Comparison of ENCODE assay signal across 8 cellular contexts in the genomic region with DNA sequence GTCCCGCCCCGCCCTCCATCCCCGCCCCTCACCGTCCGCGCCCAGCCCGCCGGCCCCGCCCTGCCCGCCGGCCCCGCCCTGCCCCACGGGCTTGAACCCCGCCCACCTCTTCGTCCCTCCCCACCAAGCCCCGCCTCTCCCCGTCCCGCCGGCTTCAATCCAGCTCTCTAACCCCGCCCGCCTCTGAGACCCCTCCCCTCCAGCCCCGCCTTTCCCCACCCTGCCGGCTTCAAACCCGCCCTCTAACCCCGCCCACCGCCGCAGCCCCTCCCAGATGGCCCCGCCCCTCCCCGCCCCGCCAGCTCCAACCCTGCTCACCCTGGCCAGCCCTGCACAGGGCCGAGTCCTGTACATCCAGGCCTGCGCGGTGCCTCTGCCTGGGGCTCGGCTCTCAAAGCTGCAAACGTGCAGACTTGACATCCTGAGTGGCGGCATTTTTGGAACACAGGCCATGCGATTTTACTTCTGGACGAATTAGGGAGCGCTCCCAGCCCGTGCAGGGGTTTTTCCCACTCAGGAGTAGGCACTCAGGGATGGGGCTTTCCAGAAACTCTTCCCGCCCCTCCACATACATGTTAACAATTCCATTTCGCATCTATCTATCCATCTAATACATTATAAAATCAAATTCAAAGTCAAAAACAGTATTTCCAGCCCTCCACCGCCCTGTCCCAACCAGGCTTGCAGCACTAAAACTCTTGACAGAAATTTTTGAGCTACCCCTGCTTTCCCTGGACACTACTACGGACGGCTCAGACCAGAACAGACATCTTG. TPM values are rescaled to one million over a fixed set of nuclear protein-coding genes. Genes with fewer than 3 reads are reported as not detected.
DNase-seq lines count a peak whose midpoint lies in the region; ATAC-seq and TF ChIP-seq lines count a peak whose summit lies in the region.

No MANE protein-coding gene starts in this region.

- intact Hi-C loops in PC-3 (cut with micrococcal nuclease) (loop anchor here (5.0 kb wide), 2 partner anchors 33 to 47 kb away; no protein-coding TSS in a partner anchor), esophagus muscularis mucosa (cut with DNase I) (loop anchor here (5.0 to 10.0 kb wide), 2 partner anchors 212 to 294 kb away; partner anchors contain the start of genes MEIG1 and SUV39H2)

- H3K9me3 Mint-ChIP-seq in activated T-cell treated with anti-CD3 and anti-CD28 coated beads, Interleukin-2, amount 50 U/mL, for 72 hours = no peaks in the 10 kb centered on the region
- no peaks in the 10 kb centered on the region for H3K9me3 Mint-ChIP-seq in naive thymus-derived CD8-positive, alpha-beta T cell

- no TSS peak for BruUV-seq in PC-3 (replicated peaks; lab: Mats Ljungman, UMichigan)

- peaks cover 4% of the 10 kb centered on the region; the same call in 1 of the 2 replicates for H4K20me1 ChIP-seq in PC-3 (ENCODE audit: low read length)

- H3K36me3 ChIP-seq in PC-3 (ENCODE audit: low read depth, low read length) (no peaks in the 10 kb centered on the region), esophagus muscularis mucosa (no peaks in the 10 kb centered on the region)

- 47% methylated on average over 10 of the region's 45 CpGs for WGBS in esophagus muscularis mucosa

- no peak overlapping the region for H3K9ac ChIP-seq in PC-3 (ENCODE audit: low read length)

- H3K4me2 ChIP-seq in PC-3 (ENCODE audit: low read length) = peak overlapping the region; percentile 64; the same call in 1 of the 2 replicates

- POLR2A ChIA-PET in PC-3 (lab: Charles Lee; ENCODE audit: unreplicated experiment) = interaction anchor here (0.6 kb wide), 1 partner anchor 22 kb away, joined by 11 read pairs; no protein-coding TSS in a partner anchor
- POLR2A ChIA-PET in naive thymus-derived CD8-positive, alpha-beta T cell (lab: Charles Lee) = interaction anchor here (0.7 to 8.7 kb wide), 23 partner anchors 9 to 1380 kb away, joined by 3 to 181 read pairs (median 5); partner anchors contain the start of genes FAM171A1, MEIG1 and RPP38

- H3K4me3 ChIP-seq in PC-3 (ENCODE audit: low read length) (no peak overlapping the region), esophagus muscularis mucosa (peak overlapping the region; percentile 45 to 99 (median 94))

- peak; percentile 98 for DNase-seq in D341Med (ENCODE audit: low spot score)
- DNase-seq in HuH-7.5 (ENCODE audit: low spot score) = peak; percentile 90
- peak; percentile 73 for DNase-seq in PC-3
- DNase-seq in activated T-cell treated with anti-CD3 and anti-CD28 coated beads, Interleukin-2, amount 50 U/mL, for 72 hours = peak; percentile 95 to 96
- DNase-seq in esophagus muscularis mucosa (ENCODE audit: extremely low spot score) = peak; percentile 98
- peak; percentile 85 to 99 (median 94) for DNase-seq in naive thymus-derived CD8-positive, alpha-beta T cell
- DNase-seq in stimulated activated CD8-positive, alpha-beta memory T cell treated with anti-CD3 and anti-CD28 coated beads, Interleukin-7, amount 100 ng/mL, for 4 hours (ENCODE audit: low read depth in 2 of 2) = peak; percentile 95 to 96

- TF ChIP-seq EP300 in esophagus muscularis mucosa (IDR thresholded peaks at IDR 0.05) = no peak

- CTCF ChIA-PET in PC-3 (lab: Charles Lee) = interaction anchor here (0.6 kb wide), 3 partner anchors 55 to 972 kb away, joined by 3 to 6 read pairs (median 6); no protein-coding TSS in a partner anchor

- H3K27me3 ChIP-seq in PC-3 (ENCODE audit: low read length) = no peaks in the 10 kb centered on the region
- H3K27me3 ChIP-seq in esophagus muscularis mucosa = no peaks in the 10 kb centered on the region

- H3K27ac ChIP-seq in PC-3 (ENCODE audit: low read length) = no peak overlapping the region
- H3K27ac ChIP-seq in esophagus muscularis mucosa (replicated peaks in 1 of 4) = peak overlapping the region; percentile 21 to 67 (median 53)

- H3K9me3 ChIP-seq in PC-3 (ENCODE audit: low read length) (no peaks in the 10 kb centered on the region), esophagus muscularis mucosa (no peaks in the 10 kb centered on the region)

- ATAC-seq in GM21528 (IDR thresholded peaks at IDR 0.05; ENCODE audit: low FRiP score, unreplicated experiment) (peak; percentile 39), PC-3 (peak; percentile 68)
- ATAC-seq in activated T-cell treated with anti-CD3 and anti-CD28 coated beads, Interleukin-2, amount 50 U/mL, for 72 hours (replicated peaks in 1 of 2) = peak; percentile 64 to 69
- peak; percentile 49 to 69 for ATAC-seq in naive thymus-derived CD8-positive, alpha-beta T cell

- H3K27me3 Mint-ChIP-seq in activated T-cell treated with anti-CD3 and anti-CD28 coated beads, Interleukin-2, amount 50 U/mL, for 72 hours (ENCODE audit: low read depth) = no peaks in the 10 kb centered on the region
- no peaks in the 10 kb centered on the region for H3K27me3 Mint-ChIP-seq in naive thymus-derived CD8-positive, alpha-beta T cell

- H2AFZ ChIP-seq in PC-3 (ENCODE audit: low read length) = peak overlapping the region; percentile 53; the same call in 1 of the 2 replicates

- TF ChIP-seq CTCF in PC-3 (conservative IDR thresholded peaks at IDR 0.05; ENCODE audit: low read depth, low read length) (no peak), esophagus muscularis mucosa (IDR thresholded peaks at IDR 0.05) (no peak)

- H3F3A ChIP-seq in PC-3 (ENCODE audit: low read length, unreplicated experiment) = no peaks in the 10 kb centered on the region

- TF ChIP-seq POLR2A in esophagus muscularis mucosa (IDR thresholded peaks at IDR 0.05; ENCODE audit: low read depth) = no peak

- H3K4me3 Mint-ChIP-seq in activated T-cell treated with anti-CD3 and anti-CD28 coated beads, Interleukin-2, amount 50 U/mL, for 72 hours = peak overlapping the region; percentile 77 to 88
- H3K4me3 Mint-ChIP-seq in naive thymus-derived CD8-positive, alpha-beta T cell = peak overlapping the region; percentile 76 to 97 (median 88)

- H3K4me1 ChIP-seq in PC-3 (ENCODE audit: insufficient read depth, low read length) (peaks cover 13% of the 10 kb centered on the region; the same call in 1 of the 2 replicates), esophagus muscularis mucosa (peaks cover 14 to 35% (median 32%) of the 10 kb centered on the region in 4 donors)

- H3K27ac Mint-ChIP-seq in activated T-cell treated with anti-CD3 and anti-CD28 coated beads, Interleukin-2, amount 50 U/mL, for 72 hours = peak overlapping the region; percentile 45
- H3K27ac Mint-ChIP-seq in naive thymus-derived CD8-positive, alpha-beta T cell = peak overlapping the region; percentile 70 to 97 (median 94)

- H3K9me2 ChIP-seq in PC-3 (replicated peaks; ENCODE audit: low read length) = no peaks in the 10 kb centered on the region

- peaks cover 36% of the 10 kb centered on the region for H3K79me2 ChIP-seq in PC-3 (ENCODE audit: low read length)

- peaks cover 4 to 5% of the 10 kb centered on the region in 2 donors for H3K36me3 Mint-ChIP-seq in activated T-cell treated with anti-CD3 and anti-CD28 coated beads, Interleukin-2, amount 50 U/mL, for 72 hours (ENCODE audit: insufficient read depth in 2 of 2)
- no peaks in the 10 kb centered on the region for H3K36me3 Mint-ChIP-seq in naive thymus-derived CD8-positive, alpha-beta T cell

- H3K4me1 Mint-ChIP-seq in activated T-cell treated with anti-CD3 and anti-CD28 coated beads, Interleukin-2, amount 50 U/mL, for 72 hours (ENCODE audit: low read depth) = peaks cover 63% of the 10 kb centered on the region
- H3K4me1 Mint-ChIP-seq in naive thymus-derived CD8-positive, alpha-beta T cell = peaks cover 31 to 71% (median 61%) of the 10 kb centered on the region in 4 donors

RNA-seq across cellular contexts. Expression of gene NMT2, which starts 0.5 kb away (rescaled TPM):
- total RNA-seq in PC-3 (2014; rRNA removed) = 11.0 and 14.4 TPM in 2 replicates
- total RNA-seq in activated T-cell treated with anti-CD3 and anti-CD28 coated beads, Interleukin-2, amount 50 U/mL, for 72 hours = 10 to 100 TPM; 24.4 to 35.2 TPM
- total RNA-seq in esophagus muscularis mucosa = 10 to 100 TPM; 14.1 to 23.2 (median 16.0) TPM
- total RNA-seq in naive thymus-derived CD8-positive, alpha-beta T cell = 10 to 100 TPM; 81.3 to 86.4 TPM
- 10 to 100 TPM; 31.7 to 40.4 (median 34.9) TPM for polyA plus RNA-seq in naive thymus-derived CD8-positive, alpha-beta T cell
